Comparison of ENCODE assay signal across 12 cellular contexts in the genomic region with DNA sequence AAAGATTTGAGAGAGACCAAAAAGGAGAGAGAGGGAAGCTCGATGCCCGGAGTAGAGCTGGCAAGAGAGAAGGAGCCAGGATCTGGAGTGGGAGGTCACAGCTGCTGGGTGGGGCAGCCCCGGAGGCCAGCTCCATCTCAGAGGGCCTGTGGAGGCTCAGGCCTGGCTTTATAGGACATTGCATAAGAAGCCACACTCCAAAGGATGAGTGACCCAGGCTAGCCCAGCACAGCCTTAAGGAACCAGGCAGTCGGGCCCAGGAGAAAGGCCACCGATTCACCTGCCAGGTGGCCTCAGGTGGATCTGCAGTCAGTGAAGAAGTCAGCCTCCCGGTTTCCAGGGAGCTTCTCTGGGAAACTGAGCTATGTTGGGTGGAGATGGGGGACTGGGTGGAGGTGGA. TPM values are rescaled to one million over a fixed set of nuclear protein-coding genes. Genes with fewer than 3 reads are reported as not detected.
A peak's percentile ranks its signal among the peaks of the same experiment; 100 is the strongest.
DNase-seq lines count a peak whose midpoint lies in the region; ATAC-seq, FAIRE-seq and TF ChIP-seq lines count a peak whose summit lies in the region.
"Had no signal": no experiment of that assay in that cellular context is flagged by ENCODE, and none has a peak within 500 bp of the region (broad histone marks: within the 10 kb centered on the region; RNA-seq: fewer than 3 reads in every experiment).

No MANE protein-coding gene starts in this region.

- TF ChIP-seq RAD21 in K562 (CRISPR knock-in tag; conservative IDR thresholded peaks at IDR 0.05 in 1 of 2, IDR thresholded peaks at IDR 0.05 in 1 of 2), result no peak

- POLR2A ChIA-PET in K562 (lab: Yijun Ruan, JAX), result interaction anchor here (1.0 to 1.4 kb wide), 2 partner anchors 13 to 16 kb away, joined by 3 to 4 read pairs; no protein-coding TSS in a partner anchor
- POLR2A ChIA-PET in CD4-positive, alpha-beta T cell (lab: Charles Lee), result no interaction called here

- 2% methylated on average over 6 of the region's 6 CpGs for WGBS in K562 (ENCODE audit: insufficient coverage, low coverage, missing lambda C conversion rate)

- H3K79me2 ChIP-seq in K562 (ENCODE audit: control insufficient read depth, insufficient read depth, low read length), result no peaks in the 10 kb centered on the region

- no peak for TF ChIP-seq POLR2A in K562 (conservative IDR thresholded peaks at IDR 0.05)

- H3K27ac Mint-ChIP-seq in CD4-positive, alpha-beta T cell, result no peak overlapping the region

- no peak overlapping the region for H3K9ac ChIP-seq in K562 (ENCODE audit: insufficient read depth in 1 of 2, low read depth in 2 of 2, low read length in 2 of 2)

- H3K4me2 ChIP-seq in K562 (ENCODE audit: insufficient read depth, low read length), result no peak overlapping the region

- intact Hi-C loops in K562 (cut with micrococcal nuclease) (no loop called here), left ventricle myocardium superior (cut with micrococcal nuclease) (no loop called here)
- intact Hi-C loops in CD4-positive, alpha-beta T cell (cut with DNase I, micrococcal nuclease), result loop anchor here in 1 of 2 experiments (5.0 kb wide), 1 partner anchor 76 kb away; no protein-coding TSS in a partner anchor

- H3K4me3 Mint-ChIP-seq in CD4-positive, alpha-beta T cell, result no peak overlapping the region

- DNase-seq in EL (peak; percentile 28), K562 (ENCODE audit: extremely low read depth in 1 of 4, low spot score in 3 of 4) (no peak), left ventricle myocardium superior (peak; percentile 75), retinal pigment epithelial cell (ENCODE audit: low read depth) (no peak), HK-2 (ENCODE audit: unreplicated experiment) (no peak)
- no peak for DNase-seq in CD4-positive, alpha-beta T cell
- no peak for DNase-seq in activated naive CD4-positive, alpha-beta T cell treated with anti-CD3 and anti-CD28 coated beads, Interleukin-2, amount 50 U/mL, for 16 hours
- DNase-seq: activated CD8-positive, alpha-beta memory T cell treated with anti-CD3 and anti-CD28 coated beads, Interleukin-2, amount 50 U/mL, for 48 hours; NCI-H2081 treated with DMSO at 0.1 percent for 48 hours had no signal

- no peaks in the 10 kb centered on the region for H3K36me3 ChIP-seq in K562 (ENCODE audit: control insufficient read depth, insufficient read depth, low read length)

- H4K20me1 ChIP-seq in K562 (replicated peaks; ENCODE audit: control insufficient read depth, insufficient read depth, low read length), result no peaks in the 10 kb centered on the region; the same call in 1 of the 2 replicates

- H3K4me1 Mint-ChIP-seq in CD4-positive, alpha-beta T cell (ENCODE audit: low read depth), result no peaks in the 10 kb centered on the region

- no peak overlapping the region for H3K27ac ChIP-seq in K562 (ENCODE audit: extremely low read depth, low read depth, low read length)
- H3K27ac ChIP-seq in CD4-positive, alpha-beta T cell (ENCODE audit: low read depth, low read length), result no peak overlapping the region

- CTCF ChIA-PET in K562 (lab: Yijun Ruan, JAX; ENCODE audit: low intra/inter-chr PET ratio), result no interaction called here
- CTCF ChIA-PET in CD4-positive, alpha-beta T cell (lab: Charles Lee), result no interaction called here

- H3K4me3 ChIP-seq in K562, result no peak overlapping the region
- H3K4me3 ChIP-seq in retinal pigment epithelial cell (ENCODE audit: low read length), result peak overlapping the region; percentile 62

- H3K27me3 Mint-ChIP-seq in CD4-positive, alpha-beta T cell, result peaks cover 51% of the 10 kb centered on the region

- TF ChIP-seq CTCF in K562 (IDR thresholded peaks at IDR 0.05 in 2 of 3, conservative IDR thresholded peaks at IDR 0.05 in 1 of 3; ENCODE audit: insufficient read depth in 2 of 3, low read depth in 1 of 3, low read length in 3 of 3) (no peak), retinal pigment epithelial cell (conservative IDR thresholded peaks at IDR 0.05; ENCODE audit: low read depth, low read length) (no peak)
- no peak for TF ChIP-seq CTCF in CD4-positive, alpha-beta T cell (IDR thresholded peaks at IDR 0.05)

- H2AFZ ChIP-seq in K562 (ENCODE audit: low read depth, low read length), result no peak overlapping the region

- H3K4me1 ChIP-seq in K562 (replicated peaks in 1 of 2; ENCODE audit: control insufficient read depth in 2 of 2, insufficient read depth in 2 of 2, low read length in 2 of 2), result peaks cover 0 to 6% of the 10 kb centered on the region in 2 experiments; a peak in 1 of 5 replicates

- no peaks in the 10 kb centered on the region for H3K9me1 ChIP-seq in K562 (ENCODE audit: control insufficient read depth, insufficient read depth, low read length)

- no peaks in the 10 kb centered on the region for H3K36me3 Mint-ChIP-seq in CD4-positive, alpha-beta T cell (ENCODE audit: low read depth)

- TF ChIP-seq EP300 in K562 (IDR thresholded peaks at IDR 0.05; ENCODE audit: low read length), result no peak

- no peak for ATAC-seq in K562
- ATAC-seq in left ventricle myocardium superior, result peak; percentile 26
- no peak for ATAC-seq in CD4-positive, alpha-beta T cell (ENCODE audit: poor library complexity)
- no peak for ATAC-seq in GM19035 (IDR thresholded peaks at IDR 0.05; ENCODE audit: unreplicated experiment)
- ATAC-seq: HCT116 had no signal

- FAIRE-seq in K562 (lab: Jason Lieb, UNC), result no peak

- no peaks in the 10 kb centered on the region for H3K9me3 Mint-ChIP-seq in CD4-positive, alpha-beta T cell

- H3K27me3 ChIP-seq in K562 (ENCODE audit: control insufficient read depth in 2 of 2, insufficient read depth in 2 of 2, low read length in 2 of 2), result peaks cover 38 to 59% of the 10 kb centered on the region in 2 experiments
- H3K27me3 ChIP-seq in CD4-positive, alpha-beta T cell (ENCODE audit: control insufficient read depth, insufficient read depth, low read length), result peaks cover 41% of the 10 kb centered on the region

- in situ Hi-C loops in K562 (cut with MboI), result loop anchor here (5.0 kb wide), 1 partner anchor 76 kb away; no protein-coding TSS in a partner anchor

- BruUV-seq in K562 (replicated peaks; lab: Mats Ljungman, UMichigan), result no TSS peak

- H3K9me3 ChIP-seq in K562 (replicated peaks; ENCODE audit: control insufficient read depth, insufficient read depth, low read depth, low read length), result no peaks in the 10 kb centered on the region
- H3K9me3 ChIP-seq in CD4-positive, alpha-beta T cell (ENCODE audit: control insufficient read depth, low read length), result no peaks in the 10 kb centered on the region

RNA-seq across cellular contexts. Expression of a gene that starts 0.7 kb away (rescaled TPM):
- not detected in 2 replicates for total RNA-seq in K562 (2011; cell fraction: chromatin; rRNA removed; ENCODE audit: low replicate concordance)
- total RNA-seq in K562 (2011; cell fraction: nucleolus; rRNA removed), result not detected in 2 replicates
- total RNA-seq in K562 (2011; cell fraction: nucleoplasm; rRNA removed), result not detected in 2 replicates
- total RNA-seq in K562 (2014; rRNA removed) (not detected in 2 replicates), K562 (2014; rRNA removed; fragmentation: Illumina TruSeq; extraction: Trizol) (not detected in 2 replicates), K562 (2015; rRNA removed; fragmentation: Illumina TruSeq; extraction: Trizol) (not detected in 2 replicates), K562 (2021) (not detected in 2 replicates), left ventricle myocardium superior (23.2 TPM)
- polyA plus RNA-seq in K562 (2011; rRNA removed) (not detected in 2 replicates), K562 (2014; fragmentation: Illumina TruSeq; extraction: Trizol) (not detected in 2 replicates), K562 (2014; fragmentation: Nextera tagmentation; extraction: Ambion mirVana) (not detected), K562 (2014; rRNA removed) (not detected in 2 replicates)
- polyA plus RNA-seq in K562 (2011; cell fraction: cytosol; rRNA removed), result not detected in 2 replicates
- not detected in 2 replicates for polyA plus RNA-seq in K562 (2011; cell fraction: nucleus; rRNA removed)
- 0.20 TPM in 1 of 2 replicates, not detected in the other for polyA plus RNA-seq in K562 (2012)
- not detected in 2 replicates for polyA minus RNA-seq in K562 (2011; rRNA and poly(A)+ RNA removed)
- not detected in 2 replicates for polyA minus RNA-seq in K562 (2011; cell fraction: cytosol; rRNA and poly(A)+ RNA removed)
- polyA minus RNA-seq in K562 (2011; cell fraction: nucleus; rRNA and poly(A)+ RNA removed), result not detected in 2 replicates
- total RNA-seq in CD4-positive, alpha-beta T cell, result not detected
- total RNA-seq: SK-MEL-5 had no signal

RNA-seq across cellular contexts. Expression of a gene that starts 54.8 kb away (rescaled TPM):
- 0.58 and 1.1 TPM in 2 replicates for total RNA-seq in K562 (2011; cell fraction: chromatin; rRNA removed; ENCODE audit: low replicate concordance)
- total RNA-seq in K562 (2011; cell fraction: nucleolus; rRNA removed), result 0.79 and 1.8 TPM in 2 replicates
- 1.7 and 3.0 TPM in 2 replicates for total RNA-seq in K562 (2011; cell fraction: nucleoplasm; rRNA removed)
- 0.59 and 1.4 TPM in 2 replicates for total RNA-seq in K562 (2014; rRNA removed)
- 1.5 TPM in 2 replicates for total RNA-seq in K562 (2014; rRNA removed; fragmentation: Illumina TruSeq; extraction: Trizol)
- 0.98 and 1.0 TPM in 2 replicates for total RNA-seq in K562 (2015; rRNA removed; fragmentation: Illumina TruSeq; extraction: Trizol)
- 2.3 TPM in 2 replicates for total RNA-seq in K562 (2021)
- 1.9 and 4.0 TPM in 2 replicates for polyA plus RNA-seq in K562 (2011; rRNA removed)
- 1.3 and 4.4 TPM in 2 replicates for polyA plus RNA-seq in K562 (2011; cell fraction: cytosol; rRNA removed)
- polyA plus RNA-seq in K562 (2011; cell fraction: nucleus; rRNA removed), result 0.40 and 2.3 TPM in 2 replicates
- polyA plus RNA-seq in K562 (2012), result 3.0 and 4.5 TPM in 2 replicates
- 3.2 and 3.9 TPM in 2 replicates for polyA plus RNA-seq in K562 (2014; fragmentation: Illumina TruSeq; extraction: Trizol)
- 1 to 10 TPM; 4.7 TPM for polyA plus RNA-seq in K562 (2014; fragmentation: Nextera tagmentation; extraction: Ambion mirVana)
- polyA plus RNA-seq in K562 (2014; rRNA removed), result 1.5 and 1.9 TPM in 2 replicates
- 0.56 and 2.9 TPM in 2 replicates for polyA minus RNA-seq in K562 (2011; rRNA and poly(A)+ RNA removed)
- not detected in 2 replicates for polyA minus RNA-seq in K562 (2011; cell fraction: cytosol; rRNA and poly(A)+ RNA removed)
- 0.27 and 0.56 TPM in 2 replicates for polyA minus RNA-seq in K562 (2011; cell fraction: nucleus; rRNA and poly(A)+ RNA removed)
- 6.9 TPM for total RNA-seq in left ventricle myocardium superior
- total RNA-seq in CD4-positive, alpha-beta T cell, result 1 to 10 TPM; 4.0 to 5.6 TPM

Comparison
In these comparisons a context has a peak if more than half of its experiments do, and no peak if none do; other contexts are left out.
1. DNase-seq: peak in EL (single experiment) and left ventricle myocardium superior (single experiment); none in K562 (0 of 4), retinal pigment epithelial cell (single experiment), CD4-positive, alpha-beta T cell (0 of 10), HK-2 (single experiment) and activated naive CD4-positive, alpha-beta T cell treated with anti-CD3 and anti-CD28 coated beads, Interleukin-2, amount 50 U/mL, for 16 hours (single experiment).
2. RNA of a gene that starts 0.7 kb away (total RNA-seq): 23.2 TPM in left ventricle myocardium superior (single experiment); not detected in K562 and not detected in CD4-positive, alpha-beta T cell; every median in the first group is over 10 times any median in the second.